ENCODE assay signal across 1 cellular context in the genomic region with DNA sequence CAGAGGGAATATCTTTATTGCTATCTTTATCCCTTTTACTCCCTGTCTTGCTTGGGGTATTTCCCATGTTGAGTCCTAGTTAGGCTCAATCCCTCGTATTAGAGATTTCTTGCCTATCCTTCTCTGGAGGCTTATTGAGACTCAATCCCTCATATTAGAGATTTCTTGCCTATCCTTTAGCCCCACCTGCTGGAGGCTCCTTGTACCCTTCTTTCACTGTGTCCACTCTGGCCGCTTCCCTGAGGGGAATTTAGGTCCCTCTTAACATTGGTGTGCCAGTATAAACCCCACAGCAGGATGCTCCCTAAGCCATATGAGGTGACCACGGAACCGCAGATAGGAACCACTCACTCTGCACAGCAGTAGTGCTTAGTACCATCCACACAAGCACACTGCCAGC.
TF ChIP-seq lines count a peak whose summit lies in the region.

No MANE protein-coding gene starts in this region.

TF ChIP-seq in WTC11, 78 proteins besides CTCF, POLR2A, EP300 and RAD21 (continued from another document):
- TF ChIP-seq, protein P1, sequence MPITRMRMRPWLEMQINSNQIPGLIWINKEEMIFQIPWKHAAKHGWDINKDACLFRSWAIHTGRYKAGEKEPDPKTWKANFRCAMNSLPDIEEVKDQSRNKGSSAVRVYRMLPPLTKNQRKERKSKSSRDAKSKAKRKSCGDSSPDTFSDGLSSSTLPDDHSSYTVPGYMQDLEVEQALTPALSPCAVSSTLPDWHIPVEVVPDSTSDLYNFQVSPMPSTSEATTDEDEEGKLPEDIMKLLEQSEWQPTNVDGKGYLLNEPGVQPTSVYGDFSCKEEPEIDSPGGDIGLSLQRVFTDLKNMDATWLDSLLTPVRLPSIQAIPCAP (CRISPR knock-in tag; IDR thresholded peaks at IDR 0.05), result no peak
- TF ChIP-seq, protein P2, sequence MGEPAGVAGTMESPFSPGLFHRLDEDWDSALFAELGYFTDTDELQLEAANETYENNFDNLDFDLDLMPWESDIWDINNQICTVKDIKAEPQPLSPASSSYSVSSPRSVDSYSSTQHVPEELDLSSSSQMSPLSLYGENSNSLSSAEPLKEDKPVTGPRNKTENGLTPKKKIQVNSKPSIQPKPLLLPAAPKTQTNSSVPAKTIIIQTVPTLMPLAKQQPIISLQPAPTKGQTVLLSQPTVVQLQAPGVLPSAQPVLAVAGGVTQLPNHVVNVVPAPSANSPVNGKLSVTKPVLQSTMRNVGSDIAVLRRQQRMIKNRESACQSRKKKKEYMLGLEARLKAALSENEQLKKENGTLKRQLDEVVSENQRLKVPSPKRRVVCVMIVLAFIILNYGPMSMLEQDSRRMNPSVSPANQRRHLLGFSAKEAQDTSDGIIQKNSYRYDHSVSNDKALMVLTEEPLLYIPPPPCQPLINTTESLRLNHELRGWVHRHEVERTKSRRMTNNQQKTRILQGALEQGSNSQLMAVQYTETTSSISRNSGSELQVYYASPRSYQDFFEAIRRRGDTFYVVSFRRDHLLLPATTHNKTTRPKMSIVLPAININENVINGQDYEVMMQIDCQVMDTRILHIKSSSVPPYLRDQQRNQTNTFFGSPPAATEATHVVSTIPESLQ (CRISPR knock-in tag; IDR thresholded peaks at IDR 0.05), result no peak
- TF ChIP-seq, protein P3, sequence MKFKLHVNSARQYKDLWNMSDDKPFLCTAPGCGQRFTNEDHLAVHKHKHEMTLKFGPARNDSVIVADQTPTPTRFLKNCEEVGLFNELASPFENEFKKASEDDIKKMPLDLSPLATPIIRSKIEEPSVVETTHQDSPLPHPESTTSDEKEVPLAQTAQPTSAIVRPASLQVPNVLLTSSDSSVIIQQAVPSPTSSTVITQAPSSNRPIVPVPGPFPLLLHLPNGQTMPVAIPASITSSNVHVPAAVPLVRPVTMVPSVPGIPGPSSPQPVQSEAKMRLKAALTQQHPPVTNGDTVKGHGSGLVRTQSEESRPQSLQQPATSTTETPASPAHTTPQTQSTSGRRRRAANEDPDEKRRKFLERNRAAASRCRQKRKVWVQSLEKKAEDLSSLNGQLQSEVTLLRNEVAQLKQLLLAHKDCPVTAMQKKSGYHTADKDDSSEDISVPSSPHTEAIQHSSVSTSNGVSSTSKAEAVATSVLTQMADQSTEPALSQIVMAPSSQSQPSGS (CRISPR knock-in tag; IDR thresholded peaks at IDR 0.05; ENCODE audit: borderline replicate concordance, low read depth), result no peak
- TF ChIP-seq RELA (CRISPR knock-in tag; IDR thresholded peaks at IDR 0.05; ENCODE audit: borderline replicate concordance), result no peak
- TF ChIP-seq, protein P4, sequence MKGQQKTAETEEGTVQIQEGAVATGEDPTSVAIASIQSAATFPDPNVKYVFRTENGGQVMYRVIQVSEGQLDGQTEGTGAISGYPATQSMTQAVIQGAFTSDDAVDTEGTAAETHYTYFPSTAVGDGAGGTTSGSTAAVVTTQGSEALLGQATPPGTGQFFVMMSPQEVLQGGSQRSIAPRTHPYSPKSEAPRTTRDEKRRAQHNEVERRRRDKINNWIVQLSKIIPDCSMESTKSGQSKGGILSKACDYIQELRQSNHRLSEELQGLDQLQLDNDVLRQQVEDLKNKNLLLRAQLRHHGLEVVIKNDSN (CRISPR knock-in tag; IDR thresholded peaks at IDR 0.05), result no peak
- TF ChIP-seq ZNF263 (CRISPR knock-in tag; IDR thresholded peaks at IDR 0.05; ENCODE audit: low read depth), result no peak
- TF ChIP-seq CREB1 (CRISPR knock-in tag; IDR thresholded peaks at IDR 0.05), result no peak
- TF ChIP-seq CREM (CRISPR knock-in tag; IDR thresholded peaks at IDR 0.05), result no peak
